ENCODE assay signal across 25 cellular contexts in genomic region chr5:174106997-174107655, GRCh38.
DNase-seq lines count a peak whose midpoint lies in the region; ATAC-seq and TF ChIP-seq lines count a peak whose summit lies in the region.
"Had no signal": no experiment of that assay in that cellular context is flagged by ENCODE, and none has a peak within 500 bp of the region (broad histone marks: within the 10 kb centered on the region; RNA-seq: fewer than 3 reads in every experiment).

No MANE protein-coding gene starts in this region.

- H3K56ac ChIP-seq in H9 (ENCODE audit: insufficient read length, low read depth, low read length), result no peak overlapping the region

- H3K4me3 ChIP-seq in GM23338, result no peak overlapping the region
- H3K4me3 ChIP-seq in endodermal cell (ENCODE audit: low read length), result no peak overlapping the region
- H3K4me3 ChIP-seq: A549, SK-N-MC had no signal

- H3K9me3 Mint-ChIP-seq in GM23338 (no peaks in the 10 kb centered on the region), H9 (no peaks in the 10 kb centered on the region), endodermal cell (no peaks in the 10 kb centered on the region)
- H3K9me3 Mint-ChIP-seq in activated T-cell treated with anti-CD3 and anti-CD28 coated beads, Interleukin-2, amount 50 U/mL, for 4 hours, result no peaks in the 10 kb centered on the region

- no peaks in the 10 kb centered on the region for H4K20me1 ChIP-seq in GM23338 (replicated peaks; ENCODE audit: insufficient read depth)
- no peaks in the 10 kb centered on the region for H4K20me1 ChIP-seq in H9 (ENCODE audit: control insufficient read depth, insufficient read depth, insufficient read length)

- H3K79me2 ChIP-seq in GM23338 (replicated peaks; ENCODE audit: insufficient read depth), result no peaks in the 10 kb centered on the region
- no peaks in the 10 kb centered on the region for H3K79me2 ChIP-seq in H9 (ENCODE audit: insufficient read depth, low read length)

- H3K27ac ChIP-seq in GM23338 (ENCODE audit: low read depth) (no peak overlapping the region), H9 (ENCODE audit: insufficient read length, low read depth, low read length) (no peak overlapping the region), endodermal cell (ENCODE audit: low read depth, low read length) (no peak overlapping the region)
- H3K27ac ChIP-seq: A549, KMS-11, SK-N-MC had no signal

- no peaks in the 10 kb centered on the region for H3K23me2 ChIP-seq in H9 (ENCODE audit: insufficient read length, low read depth, low read length, poor library complexity, severe bottlenecking)

- H3K4me1 ChIP-seq in GM23338 (ENCODE audit: insufficient read depth) (no peaks in the 10 kb centered on the region), H9 (ENCODE audit: insufficient read depth, low read length) (no peaks in the 10 kb centered on the region; the same call in 1 of the 2 replicates), endodermal cell (ENCODE audit: control insufficient read depth, insufficient read depth, low read length) (peaks cover 14% of the 10 kb centered on the region)
- H3K4me1 ChIP-seq: A549 had no signal

- no peak overlapping the region for H2BK15ac ChIP-seq in H9 (ENCODE audit: low read depth, low read length)

- no peaks in the 10 kb centered on the region for H3K27me3 ChIP-seq in GM23338 (ENCODE audit: insufficient read depth)
- no peaks in the 10 kb centered on the region for H3K27me3 ChIP-seq in H9 (ENCODE audit: insufficient read depth, low read length)
- H3K27me3 ChIP-seq in endodermal cell (ENCODE audit: control insufficient read depth, insufficient read depth, low read length, poor library complexity, severe bottlenecking), result no peaks in the 10 kb centered on the region

- no peak overlapping the region for H4K91ac ChIP-seq in H9 (ENCODE audit: insufficient read length, low read depth, low read length)

- TF ChIP-seq CTCF in GM23338 (conservative IDR thresholded peaks at IDR 0.05; ENCODE audit: low read depth in 2 of 2) (no peak), H9 (conservative IDR thresholded peaks at IDR 0.05) (no peak), endodermal cell (conservative IDR thresholded peaks at IDR 0.05) (no peak)

- H3K27me3 Mint-ChIP-seq in GM23338 (ENCODE audit: insufficient read depth, low read depth, poor library complexity), result peaks cover 7% of the 10 kb centered on the region
- peaks cover 2% of the 10 kb centered on the region; the same call in 1 of the 2 replicates for H3K27me3 Mint-ChIP-seq in H9 (ENCODE audit: low read depth)
- peaks cover 3% of the 10 kb centered on the region for H3K27me3 Mint-ChIP-seq in endodermal cell (ENCODE audit: insufficient read depth)
- H3K27me3 Mint-ChIP-seq in activated T-cell treated with anti-CD3 and anti-CD28 coated beads, Interleukin-2, amount 50 U/mL, for 4 hours (ENCODE audit: low read depth), result peaks cover 10% of the 10 kb centered on the region

- no peak overlapping the region for H3T11ph ChIP-seq in H9 (ENCODE audit: low read length)

- no peak overlapping the region for H2AK5ac ChIP-seq in H9 (ENCODE audit: insufficient read length, low read length)

- H4K5ac ChIP-seq in H9 (ENCODE audit: insufficient read length, low read depth, low read length), result no peak overlapping the region

- H4K8ac ChIP-seq in H9 (replicated peaks; ENCODE audit: insufficient read length, low read depth, low read length), result no peak overlapping the region

- H3K23ac ChIP-seq in H9 (ENCODE audit: insufficient read length, low read depth, low read length), result no peak overlapping the region

- H3K36me3 ChIP-seq in GM23338 (ENCODE audit: insufficient read depth), result no peaks in the 10 kb centered on the region
- no peaks in the 10 kb centered on the region for H3K36me3 ChIP-seq in endodermal cell (ENCODE audit: control insufficient read depth, insufficient read depth, low read length)

- H2BK20ac ChIP-seq in H9 (ENCODE audit: low read depth, low read length, poor library complexity, severe bottlenecking), result no peak overlapping the region

- H3K4me1 Mint-ChIP-seq in GM23338 (peaks cover 23% of the 10 kb centered on the region), H9 (peaks cover 18 to 25% of the 10 kb centered on the region in 2 experiments), endodermal cell (peaks cover 34% of the 10 kb centered on the region)
- no peaks in the 10 kb centered on the region for H3K4me1 Mint-ChIP-seq in activated T-cell treated with anti-CD3 and anti-CD28 coated beads, Interleukin-2, amount 50 U/mL, for 4 hours (ENCODE audit: low read depth)
- H3K4me1 Mint-ChIP-seq: CD4-positive, alpha-beta memory T cell had no signal

- H2BK120ac ChIP-seq in H9 (ENCODE audit: low read depth, low read length, poor library complexity, severe bottlenecking), result no peak overlapping the region

- H3K9ac ChIP-seq in H9 (ENCODE audit: extremely low read depth, insufficient read length, low read length), result no peak overlapping the region
- H3K9ac ChIP-seq in endodermal cell (ENCODE audit: extremely low read depth, low read length, poor library complexity, severe bottlenecking), result no peak overlapping the region
- H3K9ac ChIP-seq: KMS-11 had no signal

- H2BK12ac ChIP-seq in H9 (ENCODE audit: insufficient read length, low read depth, low read length), result no peak overlapping the region

- H3K9me2 ChIP-seq in GM23338 (ENCODE audit: insufficient read depth), result peaks cover 6% of the 10 kb centered on the region; the same call in 1 of the 2 replicates

- no peaks in the 10 kb centered on the region for H3F3A ChIP-seq in GM23338 (replicated peaks; ENCODE audit: low read depth)

- WGBS in H9 (ENCODE audit: extremely low coverage, insufficient read length, low lambda C conversion rate), result no CpG with 5 or more reads among the region's 17 CpGs
- WGBS in endodermal cell (ENCODE audit: insufficient coverage in 1 of 2, insufficient read length in 1 of 2), 2 experiments, result 79 to 89% methylated on average over 8 to 17 of the region's 17 CpGs

- no peak overlapping the region for H3K4me2 ChIP-seq in GM23338
- no peak overlapping the region for H3K4me2 ChIP-seq in H9 (ENCODE audit: insufficient read depth, insufficient read length, low read length)
- H3K4me2 ChIP-seq: A549, KMS-11 had no signal

- H3K79me1 ChIP-seq in H9 (ENCODE audit: insufficient read depth, low read depth, low read length, poor library complexity, severe bottlenecking), result no peaks in the 10 kb centered on the region

- DNase-seq in GM23338 (ENCODE audit: low spot score) (peak; percentile 27), H9 (peak; percentile 65), endodermal cell (peak; percentile 59), left lobe of liver (ENCODE audit: low spot score) (peak; percentile 66), NCI-H524 treated with DMSO at 0.1 percent for 48 hours (lab: John Stamatoyannopoulos, UW) (no peak)
- no peak for DNase-seq in activated T-cell treated with anti-CD3 and anti-CD28 coated beads, Interleukin-2, amount 50 U/mL, for 4 hours
- DNase-seq: C1 segment of cervical spinal cord; CD4-positive, alpha-beta memory T cell; COR-L47; DMS79 treated with DMSO at 0.1 percent for 48 hours; GF-D8; HCEC 1CT; NCI-H1092; NCI-H1417 treated with DMSO at 0.1 percent for 48 hours; NCI-H1694 treated with DMSO at 0.1 percent for 48 hours; NCI-H2081; NCI-H345; NCI-H510A treated with DMSO at 0.1 percent for 48 hours; NCI-H774; SIG-M5 had no signal

- H3K4me3 Mint-ChIP-seq in GM23338 (no peak overlapping the region; the same call in 2 of the 3 replicates), H9 (no peak overlapping the region), endodermal cell (no peak overlapping the region)
- no peak overlapping the region for H3K4me3 Mint-ChIP-seq in activated T-cell treated with anti-CD3 and anti-CD28 coated beads, Interleukin-2, amount 50 U/mL, for 4 hours
- H3K4me3 Mint-ChIP-seq: CD4-positive, alpha-beta memory T cell; IgD-negative memory B cell had no signal

- H3K27ac Mint-ChIP-seq in GM23338 (no peak overlapping the region), H9 (0 out of 7 replicates have a peak overlapping the region, but pooled peaks of 2 of the 3 experiments have one; percentile 41 to 74), endodermal cell (no peak overlapping the region)
- H3K27ac Mint-ChIP-seq: CD4-positive, alpha-beta memory T cell; IgD-negative memory B cell had no signal

- peak overlapping the region; percentile 32; the same call in 1 of the 2 replicates for H2AFZ ChIP-seq in GM23338
- no peak overlapping the region for H2AFZ ChIP-seq in H9 (ENCODE audit: low read length)

- H3K4ac ChIP-seq in H9 (ENCODE audit: low read depth, low read length), result no peak overlapping the region

- H3K36me3 Mint-ChIP-seq in GM23338 (ENCODE audit: low read depth) (no peaks in the 10 kb centered on the region), H9 (ENCODE audit: insufficient read depth in 1 of 3, low read depth in 3 of 3) (no peaks in the 10 kb centered on the region), endodermal cell (ENCODE audit: low read depth) (no peaks in the 10 kb centered on the region)
- no peaks in the 10 kb centered on the region for H3K36me3 Mint-ChIP-seq in activated T-cell treated with anti-CD3 and anti-CD28 coated beads, Interleukin-2, amount 50 U/mL, for 4 hours (ENCODE audit: insufficient read depth)
- H3K36me3 Mint-ChIP-seq: CD4-positive, alpha-beta memory T cell; IgD-negative memory B cell had no signal

- ATAC-seq in GM23338 (peak; percentile 89), left lobe of liver (peak; percentile 98), HG02840 (IDR thresholded peaks at IDR 0.05; ENCODE audit: low FRiP score, unreplicated experiment) (no peak)
- ATAC-seq in activated T-cell treated with anti-CD3 and anti-CD28 coated beads, Interleukin-2, amount 50 U/mL, for 4 hours, result no peak
- ATAC-seq: A549 had no signal

- H3K18ac ChIP-seq in H9 (ENCODE audit: insufficient read length, low read depth, low read length), result no peak overlapping the region

- H3K14ac ChIP-seq in H9 (ENCODE audit: insufficient read depth, low read length), result no peak overlapping the region

- H3K9me3 ChIP-seq in H9 (ENCODE audit: control insufficient read depth, low read depth, low read length) (no peaks in the 10 kb centered on the region), endodermal cell (ENCODE audit: control insufficient read depth, low read length) (no peaks in the 10 kb centered on the region)
- H3K9me3 ChIP-seq: A549 had no signal

- H2BK5ac ChIP-seq in H9 (ENCODE audit: insufficient read length, low read length), result no peak overlapping the region

TF ChIP-seq in GM23338, 12 proteins besides CTCF, POLR2A, EP300 and RAD21 (continues in another document):
- TF ChIP-seq JUNB (IDR thresholded peaks at IDR 0.05; ENCODE audit: unreplicated experiment) (no peak), NANOG (IDR thresholded peaks at IDR 0.05; ENCODE audit: borderline replicate concordance) (no peak)

Comparison
In these comparisons a context has a peak if more than half of its experiments do, and no peak if none do; other contexts are left out.
1. ATAC-seq: peak in GM23338 (single experiment) and left lobe of liver (single experiment); none in activated T-cell treated with anti-CD3 and anti-CD28 coated beads, Interleukin-2, amount 50 U/mL, for 4 hours (0 of 2) and HG02840 (single experiment).
2. DNase-seq: peak in GM23338 (single experiment), H9 (single experiment), endodermal cell (single experiment) and left lobe of liver (single experiment); none in activated T-cell treated with anti-CD3 and anti-CD28 coated beads, Interleukin-2, amount 50 U/mL, for 4 hours (single experiment) and NCI-H524 treated with DMSO at 0.1 percent for 48 hours (single experiment).
3. H3K27ac Mint-ChIP-seq: peak in H9 (2 of 3); none in GM23338 (single experiment) and endodermal cell (single experiment).